8 cellular contexts compared by ENCODE assay signal in genomic region chr12:63276537-63277365, GRCh38.
DNase-seq lines count a peak whose midpoint lies in the region; ATAC-seq and TF ChIP-seq lines count a peak whose summit lies in the region.

No MANE protein-coding gene starts in this region.

- CTCF ChIA-PET in activated naive CD4-positive, alpha-beta T cell treated with anti-CD3 and anti-CD28 coated beads, Interleukin-2, amount 10 ng/mL, durations not matched to agents 7 days and 5 days (lab: Charles Lee), result no interaction called here
- CTCF ChIA-PET in PC-9 (lab: Charles Lee), result no interaction called here

- no peaks in the 10 kb centered on the region for H3K4me1 ChIP-seq in PC-9 (replicated peaks; ENCODE audit: insufficient read depth)
- H3K4me1 ChIP-seq in fibroblast of lung (ENCODE audit: control insufficient read depth, extremely low read depth, insufficient read depth, low read length), result no peaks in the 10 kb centered on the region
- H3K4me1 ChIP-seq in smooth muscle cell (ENCODE audit: low read depth), result no peaks in the 10 kb centered on the region

- no peaks in the 10 kb centered on the region for H3K4me1 Mint-ChIP-seq in activated naive CD4-positive, alpha-beta T cell treated with anti-CD3 and anti-CD28 coated beads, Interleukin-2, amount 10 ng/mL, durations not matched to agents 7 days and 5 days
- no peaks in the 10 kb centered on the region for H3K4me1 Mint-ChIP-seq in T-helper 17 cell

- no peaks in the 10 kb centered on the region for H3K9me2 ChIP-seq in PC-9 (ENCODE audit: insufficient read depth)

- no peaks in the 10 kb centered on the region for H3K9me3 Mint-ChIP-seq in activated naive CD4-positive, alpha-beta T cell treated with anti-CD3 and anti-CD28 coated beads, Interleukin-2, amount 10 ng/mL, durations not matched to agents 7 days and 5 days

- 16% methylated on average over 4 of the region's 4 CpGs for WGBS in smooth muscle cell (ENCODE audit: low lambda C conversion rate)

- H3K9me3 ChIP-seq in PC-9 (ENCODE audit: insufficient read depth, low read depth), result no peaks in the 10 kb centered on the region
- H3K9me3 ChIP-seq in fibroblast of lung (ENCODE audit: control insufficient read depth, insufficient read depth, low read depth, low read length), result no peaks in the 10 kb centered on the region
- H3K9me3 ChIP-seq in smooth muscle cell (replicated peaks; ENCODE audit: low read depth), result no peaks in the 10 kb centered on the region
- no peaks in the 10 kb centered on the region for H3K9me3 ChIP-seq in T-helper 17 cell (ENCODE audit: control insufficient read depth, low read length, poor library complexity, severe bottlenecking)

- H4K20me1 ChIP-seq in PC-9 (ENCODE audit: insufficient read depth), result no peaks in the 10 kb centered on the region
- H4K20me1 ChIP-seq in fibroblast of lung (ENCODE audit: control insufficient read depth, extremely low read depth, insufficient read depth, low read length), result no peaks in the 10 kb centered on the region
- no peaks in the 10 kb centered on the region for H4K20me1 ChIP-seq in smooth muscle cell (ENCODE audit: low read depth)

- peak; percentile 87 for TF ChIP-seq RAD21 in Ishikawa (IDR thresholded peaks at IDR 0.05; ENCODE audit: low read depth)

- H3K9ac ChIP-seq in fibroblast of lung (ENCODE audit: insufficient read depth, low read length) (no peak overlapping the region), smooth muscle cell (ENCODE audit: low read depth) (no peak overlapping the region)

- intact Hi-C loops in PC-9 (cut with micrococcal nuclease; ENCODE audit: unreplicated experiment), result loop anchor here (10.0 kb wide), 1 partner anchor 172 kb away; no protein-coding TSS in a partner anchor

- no peaks in the 10 kb centered on the region for H3K36me3 ChIP-seq in PC-9 (ENCODE audit: low read depth)
- H3K36me3 ChIP-seq in fibroblast of lung (ENCODE audit: control insufficient read depth, insufficient read depth, low read length), result no peaks in the 10 kb centered on the region
- no peaks in the 10 kb centered on the region for H3K36me3 ChIP-seq in smooth muscle cell (ENCODE audit: low read depth)

- BruUV-seq in PC-9 (replicated peaks; lab: Mats Ljungman, UMichigan), result no TSS peak

- H2AFZ ChIP-seq in PC-9 (no peak overlapping the region), fibroblast of lung (ENCODE audit: low read length) (no peak overlapping the region), smooth muscle cell (ENCODE audit: low read depth) (no peak overlapping the region)

- no peak overlapping the region for H3K27ac Mint-ChIP-seq in activated naive CD4-positive, alpha-beta T cell treated with anti-CD3 and anti-CD28 coated beads, Interleukin-2, amount 10 ng/mL, durations not matched to agents 7 days and 5 days
- no peak overlapping the region for H3K27ac Mint-ChIP-seq in T-helper 17 cell

- H3K4me3 Mint-ChIP-seq in activated naive CD4-positive, alpha-beta T cell treated with anti-CD3 and anti-CD28 coated beads, Interleukin-2, amount 10 ng/mL, durations not matched to agents 7 days and 5 days, result no peak overlapping the region
- H3K4me3 Mint-ChIP-seq in T-helper 17 cell, result no peak overlapping the region

- H3F3A ChIP-seq in PC-9 (ENCODE audit: insufficient read depth, low read depth) (no peaks in the 10 kb centered on the region), smooth muscle cell (ENCODE audit: low read depth) (no peaks in the 10 kb centered on the region)

- TF ChIP-seq CTCF in PC-9 (conservative IDR thresholded peaks at IDR 0.05), result peak; percentile 81
- peak; percentile 51 to 56 for TF ChIP-seq CTCF in fibroblast of lung (conservative IDR thresholded peaks at IDR 0.05 in 1 of 2, IDR thresholded peaks at IDR 0.05 in 1 of 2; ENCODE audit: low read depth in 1 of 2, low read length in 2 of 2)
- TF ChIP-seq CTCF in smooth muscle cell (IDR thresholded peaks at IDR 0.05; ENCODE audit: borderline replicate concordance, insufficient read depth, poor library complexity, severe bottlenecking), result peak; percentile 69

- peak overlapping the region; percentile 18; the same call in 1 of the 2 replicates for H3K4me2 ChIP-seq in PC-9
- H3K4me2 ChIP-seq in fibroblast of lung (ENCODE audit: extremely low read depth, insufficient read depth, low read length), result no peak overlapping the region
- peak overlapping the region; percentile 72 for H3K4me2 ChIP-seq in smooth muscle cell

- TF ChIP-seq EP300 in Ishikawa (IDR thresholded peaks at IDR 0.05; ENCODE audit: borderline replicate concordance), result no peak

- ATAC-seq in GM21619 (IDR thresholded peaks at IDR 0.05; ENCODE audit: unreplicated experiment) (peak; percentile 85), T-helper 17 cell (no peak)

- H3K27ac ChIP-seq in PC-9 (no peak overlapping the region), fibroblast of lung (ENCODE audit: insufficient read depth, low read length) (no peak overlapping the region), smooth muscle cell (ENCODE audit: low read depth) (no peak overlapping the region)

- H3K27me3 Mint-ChIP-seq in activated naive CD4-positive, alpha-beta T cell treated with anti-CD3 and anti-CD28 coated beads, Interleukin-2, amount 10 ng/mL, durations not matched to agents 7 days and 5 days, result no peaks in the 10 kb centered on the region
- no peaks in the 10 kb centered on the region for H3K27me3 Mint-ChIP-seq in T-helper 17 cell

- H3K4me3 ChIP-seq in PC-9, result no peak overlapping the region
- no peak overlapping the region for H3K4me3 ChIP-seq in fibroblast of lung (replicated peaks in 1 of 4; ENCODE audit: control extremely low read depth in 1 of 4, insufficient read depth in 1 of 4, low read depth in 3 of 4, low read length in 4 of 4)
- H3K4me3 ChIP-seq in smooth muscle cell, result peak overlapping the region; percentile 37

- POLR2A ChIA-PET in PC-9 (lab: Charles Lee; ENCODE audit: unreplicated experiment), result no interaction called here

- H3K27me3 ChIP-seq in PC-9 (ENCODE audit: insufficient read depth, low read depth) (no peaks in the 10 kb centered on the region), fibroblast of lung (ENCODE audit: control insufficient read depth, insufficient read depth, low read length) (no peaks in the 10 kb centered on the region), smooth muscle cell (ENCODE audit: low read depth) (no peaks in the 10 kb centered on the region)

- H3K36me3 Mint-ChIP-seq in activated naive CD4-positive, alpha-beta T cell treated with anti-CD3 and anti-CD28 coated beads, Interleukin-2, amount 10 ng/mL, durations not matched to agents 7 days and 5 days, result no peaks in the 10 kb centered on the region
- no peaks in the 10 kb centered on the region for H3K36me3 Mint-ChIP-seq in T-helper 17 cell (ENCODE audit: low read depth)

- peak; percentile 21 for DNase-seq in activated naive CD4-positive, alpha-beta T cell treated with anti-CD3 and anti-CD28 coated beads, Interleukin-2, amount 10 ng/mL, durations not matched to agents 7 days and 5 days
- no peak for DNase-seq in activated naive CD4-positive, alpha-beta T cell (lab: John Stamatoyannopoulos, UW)
- DNase-seq in PC-9 (peak in 1 of 2 experiments; percentile 25), fibroblast of lung (ENCODE audit: low read depth in 2 of 2) (peak; percentile 4 to 12), smooth muscle cell (lab: John Stamatoyannopoulos, UW; ENCODE audit: unreplicated experiment) (no peak), T-helper 17 cell (no peak)

- H3K79me2 ChIP-seq in PC-9 (ENCODE audit: low read depth) (no peaks in the 10 kb centered on the region), fibroblast of lung (ENCODE audit: control insufficient read depth, insufficient read depth, low read length) (no peaks in the 10 kb centered on the region), smooth muscle cell (ENCODE audit: low read depth) (no peaks in the 10 kb centered on the region)

TF ChIP-seq in Ishikawa, 13 proteins besides CTCF, POLR2A, EP300 and RAD21 (continues in another document):
- no peak for TF ChIP-seq REST (IDR thresholded peaks at IDR 0.05; ENCODE audit: low read depth)
- TF ChIP-seq EGR1 (IDR thresholded peaks at IDR 0.05), result no peak
- TF ChIP-seq TAF1 (IDR thresholded peaks at IDR 0.05; ENCODE audit: low read depth), result no peak
- no peak for TF ChIP-seq TCF12 (IDR thresholded peaks at IDR 0.05; ENCODE audit: low read depth)
- no peak for TF ChIP-seq TEAD4 (IDR thresholded peaks at IDR 0.05)
- TF ChIP-seq USF1 (IDR thresholded peaks at IDR 0.05), result no peak
- no peak for TF ChIP-seq YY1 (IDR thresholded peaks at IDR 0.05; ENCODE audit: low read depth)
- TF ChIP-seq MAX (IDR thresholded peaks at IDR 0.05), result no peak
- TF ChIP-seq ZBTB7A (IDR thresholded peaks at IDR 0.05; ENCODE audit: low read depth), result no peak
- TF ChIP-seq CEBPB (IDR thresholded peaks at IDR 0.05), result no peak

Comparison
In these comparisons a context has a peak if more than half of its experiments do, and no peak if none do; other contexts are left out.
1. DNase-seq: peak in activated naive CD4-positive, alpha-beta T cell treated with anti-CD3 and anti-CD28 coated beads, Interleukin-2, amount 10 ng/mL, durations not matched to agents 7 days and 5 days (single experiment) and fibroblast of lung (2 of 2); none in activated naive CD4-positive, alpha-beta T cell (0 of 4), smooth muscle cell (single experiment) and T-helper 17 cell (0 of 3).
2. Peak in every context shown above with its lines, with median percentiles within 50 percentile points of each other: CTCF ChIP-seq.